In genomic region chr11:91239359-91239758, GRCh38 we compare ENCODE assay signal across 1 cellular context.
TF ChIP-seq lines count a peak whose summit lies in the region.

No MANE protein-coding gene starts in this region.

TF ChIP-seq in H1, 55 proteins besides CTCF, POLR2A, EP300 and RAD21:
- TF ChIP-seq SAP30 (IDR thresholded peaks at IDR 0.05; ENCODE audit: insufficient read depth, insufficient replicate concordance, low read length), result no peak
